ENCODE assay signal across 8 cellular contexts in genomic region chr7:6392712-6393666, GRCh38. TPM values are rescaled to one million over a fixed set of nuclear protein-coding genes. Genes with fewer than 3 reads are reported as not detected.
DNase-seq lines count a peak whose midpoint lies in the region; ATAC-seq and TF ChIP-seq lines count a peak whose summit lies in the region.

No MANE protein-coding gene starts in this region.

- H3K9me3 ChIP-seq in DND-41 (ENCODE audit: insufficient read depth, low read length, severe bottlenecking) = no peaks in the 10 kb centered on the region

- POLR2A ChIA-PET in activated CD4-positive, alpha-beta memory T cell treated with anti-CD3 and anti-CD28 coated beads, Interleukin-2, amount 10 ng/mL, durations not matched to agents 7 days and 5 days (lab: Charles Lee) = no interaction called here

- no peak overlapping the region for H2AFZ ChIP-seq in DND-41 (ENCODE audit: low read depth, low read length)

- DNase-seq in DND-41 (no peak), foreskin fibroblast (peak; percentile 96 to 98), retinal pigment epithelial cell (ENCODE audit: low read depth) (peak; percentile 51), NCI-H146 treated with DMSO at 0.1 percent for 48 hours (lab: John Stamatoyannopoulos, UW; ENCODE audit: unreplicated experiment) (no peak), NCI-H345 treated with DMSO at 0.1 percent for 48 hours (lab: John Stamatoyannopoulos, UW; ENCODE audit: unreplicated experiment) (no peak)
- DNase-seq in activated CD4-positive, alpha-beta memory T cell treated with anti-CD3 and anti-CD28 coated beads, Interleukin-2, amount 10 ng/mL, durations not matched to agents 7 days and 5 days = peak; percentile 38

- ATAC-seq in DND-41 (ENCODE audit: insufficient read depth, low read depth) (0 out of 3 replicates have a peak, but pooled peaks have one; percentile 23), HG03108 (IDR thresholded peaks at IDR 0.05; ENCODE audit: unreplicated experiment) (peak; percentile 86), HG03025 (IDR thresholded peaks at IDR 0.05; ENCODE audit: low FRiP score, unreplicated experiment) (no peak)

- no peak overlapping the region for H3K27ac ChIP-seq in DND-41 (ENCODE audit: low read length)

- H3K4me2 ChIP-seq in DND-41 (ENCODE audit: insufficient read depth, low read length) = no peak overlapping the region

- peaks cover 95% of the 10 kb centered on the region for H3K79me2 ChIP-seq in DND-41 (ENCODE audit: insufficient read depth, low read length)

- no peaks in the 10 kb centered on the region for H3K9me3 Mint-ChIP-seq in activated CD4-positive, alpha-beta memory T cell treated with anti-CD3 and anti-CD28 coated beads, Interleukin-2, amount 10 ng/mL, durations not matched to agents 7 days and 5 days

- H3K4me1 Mint-ChIP-seq in activated CD4-positive, alpha-beta memory T cell treated with anti-CD3 and anti-CD28 coated beads, Interleukin-2, amount 10 ng/mL, durations not matched to agents 7 days and 5 days = peaks cover 54% of the 10 kb centered on the region

- H3K27me3 Mint-ChIP-seq in activated CD4-positive, alpha-beta memory T cell treated with anti-CD3 and anti-CD28 coated beads, Interleukin-2, amount 10 ng/mL, durations not matched to agents 7 days and 5 days = no peaks in the 10 kb centered on the region

- no peaks in the 10 kb centered on the region for H3K4me1 ChIP-seq in DND-41 (ENCODE audit: insufficient read depth, low read length)

- peaks cover 60% of the 10 kb centered on the region for H3K36me3 Mint-ChIP-seq in activated CD4-positive, alpha-beta memory T cell treated with anti-CD3 and anti-CD28 coated beads, Interleukin-2, amount 10 ng/mL, durations not matched to agents 7 days and 5 days (ENCODE audit: low read depth)

- peak overlapping the region; percentile 83 for H3K27ac Mint-ChIP-seq in activated CD4-positive, alpha-beta memory T cell treated with anti-CD3 and anti-CD28 coated beads, Interleukin-2, amount 10 ng/mL, durations not matched to agents 7 days and 5 days

- CTCF ChIA-PET in activated CD4-positive, alpha-beta memory T cell treated with anti-CD3 and anti-CD28 coated beads, Interleukin-2, amount 10 ng/mL, durations not matched to agents 7 days and 5 days (lab: Charles Lee) = interaction anchor here (0.9 to 1.0 kb wide), 2 partner anchors 16 to 396 kb away, joined by 4 read pairs; no protein-coding TSS in a partner anchor

- no peak overlapping the region for H3K4me3 Mint-ChIP-seq in activated CD4-positive, alpha-beta memory T cell treated with anti-CD3 and anti-CD28 coated beads, Interleukin-2, amount 10 ng/mL, durations not matched to agents 7 days and 5 days

- no peaks in the 10 kb centered on the region for H3K27me3 ChIP-seq in DND-41 (ENCODE audit: insufficient read depth, low read length, poor library complexity)

- no peak overlapping the region for H3K4me3 ChIP-seq in DND-41 (ENCODE audit: low read depth in 1 of 2, low read length in 2 of 2)
- H3K4me3 ChIP-seq in foreskin fibroblast (ENCODE audit: low read depth in 1 of 2, low read length in 2 of 2) = no peak overlapping the region
- no peak overlapping the region for H3K4me3 ChIP-seq in retinal pigment epithelial cell (ENCODE audit: low read length)

- H3K36me3 ChIP-seq in DND-41 (ENCODE audit: insufficient read depth, low read length) = peaks cover 82% of the 10 kb centered on the region

- no peak for TF ChIP-seq CTCF in DND-41 (IDR thresholded peaks at IDR 0.05; ENCODE audit: borderline replicate concordance, extremely low read depth, low read length, poor library complexity, severe bottlenecking)
- no peak for TF ChIP-seq CTCF in foreskin fibroblast (IDR thresholded peaks at IDR 0.05; ENCODE audit: low read depth, low read length)
- no peak for TF ChIP-seq CTCF in retinal pigment epithelial cell (conservative IDR thresholded peaks at IDR 0.05; ENCODE audit: low read depth, low read length)

- H4K20me1 ChIP-seq in DND-41 (ENCODE audit: insufficient read depth, low read length) = peaks cover 82% of the 10 kb centered on the region

- H3K9ac ChIP-seq in DND-41 (ENCODE audit: low read depth, low read length) = no peak overlapping the region

RNA-seq across cellular contexts. Expression of gene RAC1, which starts 18.7 kb away (rescaled TPM):
- 100 to 1,000 TPM; 153 to 155 TPM for total RNA-seq in activated CD4-positive, alpha-beta memory T cell treated with anti-CD3 and anti-CD28 coated beads, Interleukin-2, amount 10 ng/mL, durations not matched to agents 7 days and 5 days

RNA-seq across cellular contexts. Expression of gene FAM220A, which starts 44.2 kb away (rescaled TPM):
- 10 to 100 TPM in 1 of 2 experiments, 1 to 10 TPM in 1; 9.0 to 10.6 TPM for total RNA-seq in activated CD4-positive, alpha-beta memory T cell treated with anti-CD3 and anti-CD28 coated beads, Interleukin-2, amount 10 ng/mL, durations not matched to agents 7 days and 5 days

RNA-seq across cellular contexts. Expression of gene DAGLB, which starts 54.8 kb away (rescaled TPM):
- total RNA-seq in activated CD4-positive, alpha-beta memory T cell treated with anti-CD3 and anti-CD28 coated beads, Interleukin-2, amount 10 ng/mL, durations not matched to agents 7 days and 5 days = 10 to 100 TPM; 15.7 to 16.5 TPM

Comparison
In these comparisons a context has a peak if more than half of its experiments do, and no peak if none do; other contexts are left out.
1. DNase-seq: peak in activated CD4-positive, alpha-beta memory T cell treated with anti-CD3 and anti-CD28 coated beads, Interleukin-2, amount 10 ng/mL, durations not matched to agents 7 days and 5 days (single experiment), foreskin fibroblast (2 of 2) and retinal pigment epithelial cell (single experiment); none in DND-41 (single experiment), NCI-H146 treated with DMSO at 0.1 percent for 48 hours (single experiment) and NCI-H345 treated with DMSO at 0.1 percent for 48 hours (single experiment).